8 cellular contexts compared by ENCODE assay signal in genomic region chr7:151925446-151926335, GRCh38. TPM values are rescaled to one million over a fixed set of nuclear protein-coding genes. Genes with fewer than 3 reads are reported as not detected.
DNase-seq lines count a peak whose midpoint lies in the region; ATAC-seq and TF ChIP-seq lines count a peak whose summit lies in the region.
"Had no signal": no experiment of that assay in that cellular context is flagged by ENCODE, and none has a peak within 500 bp of the region (broad histone marks: within the 10 kb centered on the region; RNA-seq: fewer than 3 reads in every experiment).

No MANE protein-coding gene starts in this region.

- H3K27ac ChIP-seq in foreskin keratinocyte, result no peak overlapping the region

- H3K4me1 ChIP-seq in foreskin keratinocyte, result no peaks in the 10 kb centered on the region

- H3K4me3 Mint-ChIP-seq in chondrocyte (ENCODE audit: unreplicated experiment), result no peak overlapping the region

- H3K9me3 Mint-ChIP-seq in chondrocyte (ENCODE audit: low read depth), result no peaks in the 10 kb centered on the region

- H3K27ac Mint-ChIP-seq in chondrocyte (ENCODE audit: unreplicated experiment), result no peak overlapping the region

- H3K27me3 Mint-ChIP-seq in chondrocyte (ENCODE audit: low read depth), result peaks cover 31% of the 10 kb centered on the region

- no peak for TF ChIP-seq CTCF in LNCaP clone FGC (IDR thresholded peaks at IDR 0.05; ENCODE audit: control insufficient read depth, extremely low read depth, insufficient read depth)
- no peak for TF ChIP-seq CTCF in foreskin keratinocyte (conservative IDR thresholded peaks at IDR 0.05)
- no peak for TF ChIP-seq CTCF in chondrocyte (IDR thresholded peaks at IDR 0.05)

- H3K4me3 ChIP-seq in LNCaP clone FGC (ENCODE audit: low read depth, low read length), result no peak overlapping the region

- H3K4me1 Mint-ChIP-seq in chondrocyte (ENCODE audit: low read depth), result peaks cover 8% of the 10 kb centered on the region

- DNase-seq in LNCaP clone FGC (ENCODE audit: low read depth), result peak; percentile 28
- peak; percentile 30 to 40 for DNase-seq in activated T-cell treated with anti-CD3 and anti-CD28 coated beads, Interleukin-2, amount 50 U/mL, for 48 hours
- DNase-seq in mesenteric fat pad (ENCODE audit: low spot score), result peak; percentile 88
- no peak for DNase-seq in foreskin keratinocyte
- DNase-seq in chondrocyte (ENCODE audit: low spot score), result no peak

- peaks cover 11% of the 10 kb centered on the region for H3K27me3 ChIP-seq in foreskin keratinocyte

- H3K36me3 Mint-ChIP-seq in chondrocyte (ENCODE audit: low read depth), result no peaks in the 10 kb centered on the region

- ATAC-seq in GM19351 (IDR thresholded peaks at IDR 0.05; ENCODE audit: unreplicated experiment) (peak; percentile 89), foreskin keratinocyte (no peak), GM21447 (IDR thresholded peaks at IDR 0.05; ENCODE audit: unreplicated experiment) (no peak)

RNA-seq across cellular contexts. Expression of gene GALNTL5, which starts 30.6 kb away (rescaled TPM):
- total RNA-seq in mesenteric fat pad, result not detected
- not detected in 2 replicates for total RNA-seq in foreskin keratinocyte
- not detected in 2 replicates for polyA plus RNA-seq in foreskin keratinocyte
- total RNA-seq in chondrocyte, result not detected in 3 replicates
- total RNA-seq: HT1080 had no signal

RNA-seq across cellular contexts. Expression of gene PRKAG2, which starts 48.8 kb away (rescaled TPM):
- total RNA-seq in mesenteric fat pad (61.2 TPM), foreskin keratinocyte (27.1 and 31.6 TPM in 2 replicates), chondrocyte (16.1 to 35.4 TPM (median 33.6 TPM) in 3 replicates)
- polyA plus RNA-seq in foreskin keratinocyte, result 18.4 and 22.3 TPM in 2 replicates

Comparison
In these comparisons a context has a peak if more than half of its experiments do, and no peak if none do; other contexts are left out.
1. DNase-seq: peak in LNCaP clone FGC (single experiment), activated T-cell treated with anti-CD3 and anti-CD28 coated beads, Interleukin-2, amount 50 U/mL, for 48 hours (2 of 2) and mesenteric fat pad (single experiment); none in foreskin keratinocyte (0 of 2) and chondrocyte (single experiment).